In the genomic region with DNA sequence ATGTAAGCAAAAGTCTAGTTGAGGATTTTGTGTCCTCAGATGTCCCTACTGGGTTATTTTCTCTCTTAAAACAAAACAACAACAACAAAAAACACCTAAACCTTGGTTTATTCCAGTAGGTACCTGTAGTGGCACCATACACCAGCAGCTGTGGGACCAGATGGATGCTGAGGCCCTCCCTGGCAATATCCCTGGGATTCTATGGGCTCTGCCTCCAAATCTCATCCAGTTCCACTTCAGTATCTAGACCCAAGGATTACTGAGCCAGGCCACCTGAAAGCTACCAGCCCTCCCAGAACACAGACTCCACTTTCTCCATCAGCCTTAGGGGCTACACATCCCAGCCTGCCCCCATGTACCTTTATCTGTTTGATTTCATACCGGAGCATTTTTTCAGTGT, we compare ENCODE assay signal across 26 cellular contexts. TPM values are rescaled to one million over a fixed set of nuclear protein-coding genes. Genes with fewer than 3 reads are reported as not detected.
"Had no signal": no experiment of that assay in that cellular context is flagged by ENCODE, and none has a peak within 500 bp of the region (broad histone marks: within the 10 kb centered on the region; RNA-seq: fewer than 3 reads in every experiment).

No MANE protein-coding gene starts in this region.

- H3K36me3 ChIP-seq: brain microvascular endothelial cell, esophagus squamous epithelium, pancreas, prostate gland, uterus had no signal

- H3K27me3 ChIP-seq: brain microvascular endothelial cell, pancreas, uterus had no signal

- H3K36me3 Mint-ChIP-seq: activated naive CD4-positive, alpha-beta T cell treated with anti-CD3 and anti-CD28 coated beads, Interleukin-2, amount 10 ng/mL, durations not matched to agents 7 days and 5 days; activated naive CD8-positive, alpha-beta T cell treated with anti-CD3 and anti-CD28 coated beads, Interleukin-2, amount 10 ng/mL, durations not matched to agents 7 days and 5 days; mesothelial cell of epicardium; naive thymus-derived CD4-positive, alpha-beta T cell; type B pancreatic cell had no signal

- H3K9me3 ChIP-seq: esophagus squamous epithelium, pancreas, prostate gland, uterus had no signal

- H3K4me1 Mint-ChIP-seq: activated naive CD4-positive, alpha-beta T cell treated with anti-CD3 and anti-CD28 coated beads, Interleukin-2, amount 10 ng/mL, durations not matched to agents 7 days and 5 days had no signal

- H3K4me3 ChIP-seq: esophagus squamous epithelium, pancreas, prostate gland, uterus had no signal

- H3K27ac ChIP-seq: brain microvascular endothelial cell, esophagus squamous epithelium, pancreas, prostate gland, uterus, VCaP had no signal

- H3K4me3 Mint-ChIP-seq: activated naive CD4-positive, alpha-beta T cell treated with anti-CD3 and anti-CD28 coated beads, Interleukin-2, amount 10 ng/mL, durations not matched to agents 7 days and 5 days; activated naive CD8-positive, alpha-beta T cell treated with anti-CD3 and anti-CD28 coated beads, Interleukin-2, amount 10 ng/mL, durations not matched to agents 7 days and 5 days; activated T-helper 1 cell treated with anti-CD3 and anti-CD28 coated beads, Interleukin-12 subunit alpha, Interleukin-12 subunit beta, Interleukin-2, Interleukin-4 antibody, amounts not matched to agents 30 ng/mL and 10 ng/mL and 1 ng/mL, durations not matched to agents 14 hours and 24 hours and 36 hours; mesothelial cell of epicardium; type B pancreatic cell had no signal

- H3K4me1 ChIP-seq: pancreas, prostate gland, uterus had no signal

- DNase-seq: activated CD4-positive, alpha-beta T cell treated with anti-CD3 and anti-CD28 coated beads for 4 hours; activated CD4-positive, alpha-beta T cell treated with anti-CD3 and anti-CD28 coated beads, Interleukin-2, amount 50 U/mL, for 48 hours; activated CD8-positive, alpha-beta memory T cell treated with anti-CD3 and anti-CD28 coated beads for 24 hours; activated effector memory CD4-positive, alpha-beta T cell treated with anti-CD3 and anti-CD28 coated beads, Interleukin-2, amount 50 U/mL, for 16 hours; activated naive CD4-positive, alpha-beta T cell treated with anti-CD3 and anti-CD28 coated beads, Interleukin-2, amount 10 ng/mL, durations not matched to agents 7 days and 5 days; activated naive CD8-positive, alpha-beta T cell treated with anti-CD3 and anti-CD28 coated beads, Interleukin-2, amount 10 ng/mL, durations not matched to agents 7 days and 5 days; activated T-cell treated with anti-CD3 and anti-CD28 coated beads, Interleukin-2, amount 50 U/mL, for 1 hour; amniotic stem cell; brain microvascular endothelial cell; dermis blood vessel endothelial cell; effector CD4-positive, alpha-beta T cell; esophagus squamous epithelium; foreskin melanocyte; left cardiac atrium; mammary epithelial cell; naive thymus-derived CD4-positive, alpha-beta T cell; pancreas; retina; stimulated activated naive CD4-positive, alpha-beta T cell; uterus had no signal

- H3K9me3 Mint-ChIP-seq: activated naive CD4-positive, alpha-beta T cell treated with anti-CD3 and anti-CD28 coated beads, Interleukin-2, amount 10 ng/mL, durations not matched to agents 7 days and 5 days; activated naive CD8-positive, alpha-beta T cell treated with anti-CD3 and anti-CD28 coated beads, Interleukin-2, amount 10 ng/mL, durations not matched to agents 7 days and 5 days; activated T-helper 1 cell treated with anti-CD3 and anti-CD28 coated beads, Interleukin-12 subunit alpha, Interleukin-12 subunit beta, Interleukin-2, Interleukin-4 antibody, amounts not matched to agents 30 ng/mL and 10 ng/mL and 1 ng/mL, durations not matched to agents 14 hours and 24 hours and 36 hours; mesothelial cell of epicardium; naive thymus-derived CD4-positive, alpha-beta T cell; type B pancreatic cell had no signal

- ATAC-seq: left cardiac atrium; naive thymus-derived CD4-positive, alpha-beta T cell; pancreas had no signal

- H3K27ac Mint-ChIP-seq: activated naive CD4-positive, alpha-beta T cell treated with anti-CD3 and anti-CD28 coated beads, Interleukin-2, amount 10 ng/mL, durations not matched to agents 7 days and 5 days; activated naive CD8-positive, alpha-beta T cell treated with anti-CD3 and anti-CD28 coated beads, Interleukin-2, amount 10 ng/mL, durations not matched to agents 7 days and 5 days; activated T-helper 1 cell treated with anti-CD3 and anti-CD28 coated beads, Interleukin-12 subunit alpha, Interleukin-12 subunit beta, Interleukin-2, Interleukin-4 antibody, amounts not matched to agents 30 ng/mL and 10 ng/mL and 1 ng/mL, durations not matched to agents 14 hours and 24 hours and 36 hours; mesothelial cell of epicardium; naive thymus-derived CD4-positive, alpha-beta T cell had no signal

RNA-seq across cellular contexts. Expression of a gene that starts 1.7 kb away (rescaled TPM):
- total RNA-seq: activated naive CD8-positive, alpha-beta T cell treated with anti-CD3 and anti-CD28 coated beads, Interleukin-2, amount 10 ng/mL, durations not matched to agents 7 days and 5 days; activated T-helper 1 cell treated with anti-CD3 and anti-CD28 coated beads, Interleukin-12 subunit alpha, Interleukin-12 subunit beta, Interleukin-2, Interleukin-4 antibody, amounts not matched to agents 30 ng/mL and 10 ng/mL and 1 ng/mL, durations not matched to agents 14 hours and 24 hours and 36 hours; mammary epithelial cell; naive thymus-derived CD4-positive, alpha-beta T cell; T-helper 1 cell treated with Interleukin-12 subunit alpha and Interleukin-12 subunit beta and Interleukin-4 antibody, amounts not matched to agents 30 ng/mL and 1 ng/mL, for 36 hours had no signal
